In genomic region chr18:62506495-62507143, GRCh38 we compare ENCODE assay signal across 8 cellular contexts. TPM values are rescaled to one million over a fixed set of nuclear protein-coding genes. Genes with fewer than 3 reads are reported as not detected.
DNase-seq lines count a peak whose midpoint lies in the region; ATAC-seq lines count a peak whose summit lies in the region.

No MANE protein-coding gene starts in this region.

- no peaks in the 10 kb centered on the region for H3K36me3 Mint-ChIP-seq in activated T-helper 17 cell treated with anti-CD3 and anti-CD28 coated beads, Interleukin-2, amount 50 U/mL, for 72 hours (ENCODE audit: low read depth)
- peaks cover 3% of the 10 kb centered on the region in 2 donors for H3K36me3 Mint-ChIP-seq in naive B cell

- H3K4me1 ChIP-seq in SJCRH30, result no peaks in the 10 kb centered on the region

- H3K4me1 Mint-ChIP-seq in activated T-helper 17 cell treated with anti-CD3 and anti-CD28 coated beads, Interleukin-2, amount 50 U/mL, for 72 hours, result peaks cover 12% of the 10 kb centered on the region
- peaks cover 9 to 18% (median 13%) of the 10 kb centered on the region in 3 donors for H3K4me1 Mint-ChIP-seq in naive B cell

- H3K27me3 ChIP-seq in SJCRH30, result no peaks in the 10 kb centered on the region

- H3K36me3 ChIP-seq in SJCRH30, result no peaks in the 10 kb centered on the region

- H3K9me3 Mint-ChIP-seq in activated T-helper 17 cell treated with anti-CD3 and anti-CD28 coated beads, Interleukin-2, amount 50 U/mL, for 72 hours, result peaks cover 3% of the 10 kb centered on the region
- peaks cover under 1 to 15% (median 6%) of the 10 kb centered on the region in 7 donors for H3K9me3 Mint-ChIP-seq in naive B cell

- no peaks in the 10 kb centered on the region for H3K9me3 ChIP-seq in SJCRH30 (replicated peaks)

- ATAC-seq in GM18909 (IDR thresholded peaks at IDR 0.05; ENCODE audit: poor library complexity, unreplicated experiment) (peak; percentile 32), HG02870 (IDR thresholded peaks at IDR 0.05; ENCODE audit: unreplicated experiment) (peak; percentile 3), naive B cell (ENCODE audit: low read depth in 2 of 2) (peak in 1 of 2 donors; percentile 25), HG02885 (IDR thresholded peaks at IDR 0.05; ENCODE audit: poor library complexity, unreplicated experiment) (no peak)
- ATAC-seq in activated T-helper 17 cell treated with anti-CD3 and anti-CD28 coated beads, Interleukin-2, amount 50 U/mL, for 72 hours (replicated peaks), result no peak

- no peaks in the 10 kb centered on the region for H3K27me3 Mint-ChIP-seq in activated T-helper 17 cell treated with anti-CD3 and anti-CD28 coated beads, Interleukin-2, amount 50 U/mL, for 72 hours
- no peaks in the 10 kb centered on the region for H3K27me3 Mint-ChIP-seq in naive B cell

- no peak overlapping the region for H3K27ac ChIP-seq in SJCRH30

- peak overlapping the region; percentile 80 for H3K27ac Mint-ChIP-seq in activated T-helper 17 cell treated with anti-CD3 and anti-CD28 coated beads, Interleukin-2, amount 50 U/mL, for 72 hours
- H3K27ac Mint-ChIP-seq in naive B cell, result peak overlapping the region; percentile 86 to 98 (median 90)

- DNase-seq in naive B cell (no peak), AG20443 (ENCODE audit: low spot score) (no peak), NCI-H128 (lab: John Stamatoyannopoulos, UW; ENCODE audit: unreplicated experiment) (no peak), SJCRH30 (no peak)

- H3K4me3 ChIP-seq in SJCRH30, result no peak overlapping the region

- peak overlapping the region; percentile 76 for H3K4me3 Mint-ChIP-seq in activated T-helper 17 cell treated with anti-CD3 and anti-CD28 coated beads, Interleukin-2, amount 50 U/mL, for 72 hours
- H3K4me3 Mint-ChIP-seq in naive B cell, result peak overlapping the region; percentile 67 to 89 (median 78)

RNA-seq across cellular contexts. Expression of gene ZCCHC2, which starts 16.2 kb away (rescaled TPM):
- 10 to 100 TPM; 45.4 to 50.4 TPM for total RNA-seq in activated T-helper 17 cell treated with anti-CD3 and anti-CD28 coated beads, Interleukin-2, amount 50 U/mL, for 72 hours
- 1 to 10 TPM in 5 of 6 donors, not detected in 1; 2.5 to 4.6 (median 2.8) TPM for polyA plus RNA-seq in naive B cell (ENCODE audit: low read depth in 6 of 6)
- 4.0 and 4.5 TPM in 2 replicates for total RNA-seq in SJCRH30 (2014; rRNA removed; shearing (Covaris generic))

Comparison
In these comparisons a context has a peak if more than half of its experiments do, and no peak if none do; other contexts are left out.
1. ATAC-seq: peak in GM18909 (single experiment) and HG02870 (single experiment); none in activated T-helper 17 cell treated with anti-CD3 and anti-CD28 coated beads, Interleukin-2, amount 50 U/mL, for 72 hours (single experiment) and HG02885 (single experiment).